ENCODE assay signal across 10 cellular contexts in the genomic region with DNA sequence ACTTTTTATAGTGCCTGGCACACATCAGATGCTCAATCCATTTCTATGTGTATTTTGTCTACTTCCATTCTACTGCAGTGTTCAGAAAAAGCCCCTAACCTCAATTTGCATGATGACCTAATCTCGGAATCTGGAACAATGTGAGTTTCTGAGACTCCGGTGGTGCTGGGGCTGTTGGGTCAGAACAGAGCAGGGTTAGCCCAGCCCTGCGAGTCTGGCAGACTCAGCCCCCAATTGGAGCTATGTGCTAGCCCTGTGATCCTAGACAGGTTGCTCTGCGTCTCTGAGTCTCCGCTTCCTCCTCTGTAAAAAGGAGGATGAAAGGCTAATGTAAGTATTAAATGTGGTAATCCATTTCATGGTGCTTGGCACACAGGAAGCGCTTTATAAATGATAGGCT.
A peak's percentile ranks its signal among the peaks of the same experiment; 100 is the strongest.
DNase-seq lines count a peak whose midpoint lies in the region; ATAC-seq and TF ChIP-seq lines count a peak whose summit lies in the region.
"Had no signal": no experiment of that assay in that cellular context is flagged by ENCODE, and none has a peak within 500 bp of the region (broad histone marks: within the 10 kb centered on the region; RNA-seq: fewer than 3 reads in every experiment).

No MANE protein-coding gene starts in this region.

- peak; percentile 80 for ATAC-seq in GM19023 (IDR thresholded peaks at IDR 0.05; ENCODE audit: unreplicated experiment)
- ATAC-seq in HG02678 (IDR thresholded peaks at IDR 0.05; ENCODE audit: unreplicated experiment): peak; percentile 68
- no peak for ATAC-seq in HG03196 (IDR thresholded peaks at IDR 0.05; ENCODE audit: unreplicated experiment)
- no peak for ATAC-seq in HG02840 (IDR thresholded peaks at IDR 0.05; ENCODE audit: low FRiP score, unreplicated experiment)

- peaks cover 52% of the 10 kb centered on the region for H3K4me1 Mint-ChIP-seq in nephron progenitor cell

- no peaks in the 10 kb centered on the region for H3K27me3 Mint-ChIP-seq in nephron progenitor cell (ENCODE audit: low read depth, poor library complexity)

- H3K9me3 Mint-ChIP-seq in nephron progenitor cell: no peaks in the 10 kb centered on the region

- peak; percentile 59 to 63 for DNase-seq in activated CD4-positive, alpha-beta T cell treated with anti-CD3 and anti-CD28 coated beads for 4 hours
- DNase-seq in nephron progenitor cell (no peak), DMS53 (lab: John Stamatoyannopoulos, UW) (no peak), DMS79 (lab: John Stamatoyannopoulos, UW) (no peak)
- DNase-seq: kidney, uterus had no signal

- peaks cover 4% of the 10 kb centered on the region for H3K36me3 Mint-ChIP-seq in nephron progenitor cell (ENCODE audit: low read depth)

- no peak for TF ChIP-seq CTCF in nephron progenitor cell (IDR thresholded peaks at IDR 0.05)

- no peak overlapping the region for H3K4me3 Mint-ChIP-seq in nephron progenitor cell

- H3K27ac Mint-ChIP-seq in nephron progenitor cell: peak overlapping the region; percentile 76

Comparison
In these comparisons a context has a peak if more than half of its experiments do, and no peak if none do; other contexts are left out.
1. ATAC-seq: peak in GM19023 (single experiment) and HG02678 (single experiment); none in HG03196 (single experiment) and HG02840 (single experiment).
2. DNase-seq: peak in activated CD4-positive, alpha-beta T cell treated with anti-CD3 and anti-CD28 coated beads for 4 hours (2 of 2); none in nephron progenitor cell (single experiment), DMS53 (single experiment) and DMS79 (single experiment).